In genomic region chr7:148821422-148821821, GRCh38 we compare ENCODE assay signal across 1 cellular context.
TF ChIP-seq lines count a peak whose summit lies in the region.

No MANE protein-coding gene starts in this region.

TF ChIP-seq in IMR-90, 13 proteins besides CTCF, POLR2A, EP300 and RAD21 (continued from another document):
- TF ChIP-seq USF2 (IDR thresholded peaks at IDR 0.05; ENCODE audit: low read depth, low read length) (no peak), FOS (IDR thresholded peaks at IDR 0.05; ENCODE audit: low read depth, low read length) (no peak), CEBPB (IDR thresholded peaks at IDR 0.05; ENCODE audit: low read depth, low read length) (no peak), BHLHE40 (IDR thresholded peaks at IDR 0.05; ENCODE audit: low read depth, low read length) (no peak), RCOR1 (IDR thresholded peaks at IDR 0.05; ENCODE audit: insufficient replicate concordance, low read length) (no peak), MAZ (IDR thresholded peaks at IDR 0.05; ENCODE audit: borderline replicate concordance, low read depth, low read length) (no peak), SMC3 (IDR thresholded peaks at IDR 0.05; ENCODE audit: low read depth, low read length) (no peak), MXI1 (IDR thresholded peaks at IDR 0.05; ENCODE audit: borderline replicate concordance, low read depth, low read length) (no peak), RFX5 (IDR thresholded peaks at IDR 0.05; ENCODE audit: low read depth, low read length) (no peak), MAFK (IDR thresholded peaks at IDR 0.05; ENCODE audit: low read depth, low read length) (no peak), CHD1 (IDR thresholded peaks at IDR 0.05; ENCODE audit: low read depth, low read length) (no peak)
- TF ChIP-seq, protein P1, sequence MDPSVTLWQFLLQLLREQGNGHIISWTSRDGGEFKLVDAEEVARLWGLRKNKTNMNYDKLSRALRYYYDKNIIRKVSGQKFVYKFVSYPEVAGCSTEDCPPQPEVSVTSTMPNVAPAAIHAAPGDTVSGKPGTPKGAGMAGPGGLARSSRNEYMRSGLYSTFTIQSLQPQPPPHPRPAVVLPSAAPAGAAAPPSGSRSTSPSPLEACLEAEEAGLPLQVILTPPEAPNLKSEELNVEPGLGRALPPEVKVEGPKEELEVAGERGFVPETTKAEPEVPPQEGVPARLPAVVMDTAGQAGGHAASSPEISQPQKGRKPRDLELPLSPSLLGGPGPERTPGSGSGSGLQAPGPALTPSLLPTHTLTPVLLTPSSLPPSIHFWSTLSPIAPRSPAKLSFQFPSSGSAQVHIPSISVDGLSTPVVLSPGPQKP (IDR thresholded peaks at IDR 0.05; ENCODE audit: borderline replicate concordance, low read depth, low read length) = no peak
